In the genomic region with DNA sequence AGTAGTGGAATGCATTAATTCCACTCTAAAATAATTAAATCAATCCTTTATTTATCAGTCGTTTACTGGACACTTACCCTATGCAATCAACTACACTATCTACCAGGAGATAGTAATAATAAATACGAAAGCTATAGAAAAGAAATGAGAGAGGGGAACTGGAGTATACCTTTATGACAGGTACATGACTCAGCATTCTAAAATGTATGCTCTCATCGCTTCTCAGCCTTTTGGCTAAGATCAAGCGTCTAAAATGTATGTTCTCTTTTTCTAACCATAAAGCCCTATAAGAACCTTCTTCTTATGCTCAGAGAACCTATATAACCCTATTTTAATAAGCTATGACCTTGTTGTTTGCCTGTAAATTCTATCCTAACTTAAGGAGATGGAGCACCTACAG, we compare ENCODE assay signal across 19 cellular contexts.
"Had no signal": no experiment of that assay in that cellular context is flagged by ENCODE, and none has a peak within 500 bp of the region (broad histone marks: within the 10 kb centered on the region; RNA-seq: fewer than 3 reads in every experiment).

No MANE protein-coding gene starts in this region.

- DNase-seq: effector CD8-positive, alpha-beta T cell; glutamatergic neuron; immature natural killer cell; left cardiac atrium; left ventricle myocardium superior; naive thymus-derived CD8-positive, alpha-beta T cell; small intestine; stimulated activated CD4-positive, alpha-beta T cell treated with anti-CD3 and anti-CD28 coated beads, Interleukin-12 subunit alpha, Interleukin-12 subunit beta, amount 100 ng/mL, for 4 hours; stimulated activated naive CD4-positive, alpha-beta T cell; stomach; thyroid gland; uterus had no signal

- H3K36me3 ChIP-seq: esophagus muscularis mucosa, gastroesophageal sphincter, right atrium auricular region, stomach, thyroid gland had no signal

- H3K27ac ChIP-seq: coronary artery, epithelial cell of prostate, esophagus muscularis mucosa, gastroesophageal sphincter, right atrium auricular region, stomach, thyroid gland, uterus had no signal

- H3K27me3 ChIP-seq: esophagus muscularis mucosa, gastroesophageal sphincter, right atrium auricular region, stomach, thyroid gland, uterus had no signal

- ATAC-seq: gastroesophageal sphincter; left cardiac atrium; left ventricle myocardium superior; naive thymus-derived CD8-positive, alpha-beta T cell had no signal

- FAIRE-seq: keratinocyte, small intestine had no signal

- H3K4me3 ChIP-seq: coronary artery, esophagus muscularis mucosa, gastroesophageal sphincter, lung, right atrium auricular region, stomach, thyroid gland, uterus had no signal

- H3K4me1 ChIP-seq: esophagus muscularis mucosa, gastroesophageal sphincter, right atrium auricular region, stomach, thyroid gland, uterus had no signal

- H3K9me3 ChIP-seq: esophagus muscularis mucosa, gastroesophageal sphincter, right atrium auricular region, stomach, thyroid gland, uterus had no signal
